In the genomic region with DNA sequence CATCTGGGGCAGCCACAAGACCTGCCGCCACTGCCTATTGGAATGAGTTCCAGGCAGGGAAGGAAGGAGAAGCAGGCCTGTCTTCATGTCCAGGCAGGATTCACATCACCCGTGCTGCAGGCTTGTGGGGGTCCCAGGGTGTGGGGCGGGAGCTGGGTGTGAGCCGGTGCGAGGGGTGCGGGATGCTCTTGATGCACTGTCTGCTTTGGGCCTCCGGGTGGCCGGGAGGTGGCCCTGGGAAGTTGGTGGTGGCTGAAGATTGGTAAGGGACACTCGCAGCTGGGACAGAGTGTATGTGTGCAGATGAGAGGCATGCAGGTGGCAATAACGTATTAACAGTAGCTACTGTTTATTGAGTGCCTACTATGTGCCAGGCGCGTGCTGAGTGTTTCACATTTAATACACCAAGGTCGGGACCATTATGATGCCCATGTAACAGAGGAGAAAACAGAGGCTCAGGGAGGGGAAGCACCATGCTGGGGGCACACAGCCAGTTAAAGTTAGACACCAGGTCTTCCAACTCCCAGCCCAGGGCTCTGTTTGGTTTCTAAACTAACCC, we compare ENCODE assay signal across 12 cellular contexts. TPM values are rescaled to one million over a fixed set of nuclear protein-coding genes. Genes with fewer than 3 reads are reported as not detected.
DNase-seq lines count a peak whose midpoint lies in the region; ATAC-seq, FAIRE-seq and TF ChIP-seq lines count a peak whose summit lies in the region.
"Had no signal": no experiment of that assay in that cellular context is flagged by ENCODE, and none has a peak within 500 bp of the region (broad histone marks: within the 10 kb centered on the region; RNA-seq: fewer than 3 reads in every experiment).

No MANE protein-coding gene starts in this region.

- no peaks in the 10 kb centered on the region for H3K9me2 ChIP-seq in OCI-LY7 (ENCODE audit: insufficient read depth, low read length)

- H3K27me3 ChIP-seq in DND-41 (ENCODE audit: insufficient read depth, low read length, poor library complexity) (no peaks in the 10 kb centered on the region), neural progenitor cell (no peaks in the 10 kb centered on the region)
- H3K27me3 ChIP-seq: right lobe of liver had no signal

- peaks cover 4% of the 10 kb centered on the region for H3K27me3 Mint-ChIP-seq in neural progenitor cell (ENCODE audit: insufficient read depth, low read depth)

- H3K36me3 ChIP-seq in DND-41 (ENCODE audit: insufficient read depth, low read length): no peaks in the 10 kb centered on the region
- H3K36me3 ChIP-seq in OCI-LY7 (ENCODE audit: insufficient read depth, low read length): no peaks in the 10 kb centered on the region
- no peaks in the 10 kb centered on the region for H3K36me3 ChIP-seq in neural progenitor cell
- H3K36me3 ChIP-seq: right lobe of liver had no signal

- CTCF ChIA-PET in OCI-LY7 (lab: Charles Lee; ENCODE audit: unreplicated experiment): no interaction called here

- no peak for FAIRE-seq in GM12892 (lab: Jason Lieb, UNC)

- no peak overlapping the region for H3K9ac ChIP-seq in DND-41 (ENCODE audit: low read depth, low read length)
- H3K9ac ChIP-seq in neural progenitor cell: no peak overlapping the region

- BruUV-seq in OCI-LY7 (replicated peaks; lab: Mats Ljungman, UMichigan): no TSS peak

- H3K9me3 ChIP-seq in DND-41 (ENCODE audit: insufficient read depth, low read length, severe bottlenecking) (no peaks in the 10 kb centered on the region), OCI-LY7 (ENCODE audit: low read length) (no peaks in the 10 kb centered on the region), neural progenitor cell (ENCODE audit: low read depth) (no peaks in the 10 kb centered on the region)
- H3K9me3 ChIP-seq: right lobe of liver had no signal

- H3K79me2 ChIP-seq in DND-41 (ENCODE audit: insufficient read depth, low read length): peaks cover 7% of the 10 kb centered on the region
- H3K79me2 ChIP-seq in OCI-LY7 (ENCODE audit: insufficient read depth, low read depth, low read length): no peaks in the 10 kb centered on the region
- H3K79me2 ChIP-seq in neural progenitor cell (ENCODE audit: low read depth): peaks cover 68% of the 10 kb centered on the region

- peak; percentile 40 for TF ChIP-seq CTCF in DND-41 (IDR thresholded peaks at IDR 0.05; ENCODE audit: borderline replicate concordance, extremely low read depth, low read length, poor library complexity, severe bottlenecking)
- TF ChIP-seq CTCF in OCI-LY7 (conservative IDR thresholded peaks at IDR 0.05; ENCODE audit: low read length): peak; percentile 28; the same call in 1 of the 2 replicates
- TF ChIP-seq CTCF in neural progenitor cell (IDR thresholded peaks at IDR 0.05): no peak

- peak overlapping the region; percentile 54 for H3K4me3 Mint-ChIP-seq in neural progenitor cell

- H3K4me1 ChIP-seq in DND-41 (ENCODE audit: insufficient read depth, low read length) (peaks cover 28% of the 10 kb centered on the region), OCI-LY7 (ENCODE audit: insufficient read depth, low read length, poor library complexity, severe bottlenecking) (peaks cover 17% of the 10 kb centered on the region), neural progenitor cell (peaks cover 34% of the 10 kb centered on the region)
- H3K4me1 ChIP-seq: right lobe of liver had no signal

- no peak overlapping the region for H3K4me2 ChIP-seq in DND-41 (ENCODE audit: insufficient read depth, low read length)
- H3K4me2 ChIP-seq in OCI-LY7 (ENCODE audit: low read length): no peak overlapping the region
- H3K4me2 ChIP-seq in neural progenitor cell: no peak overlapping the region

- H3K36me3 Mint-ChIP-seq in neural progenitor cell: peaks cover 8% of the 10 kb centered on the region

- peaks cover 45% of the 10 kb centered on the region for H3F3A ChIP-seq in neural progenitor cell (ENCODE audit: low read depth)

- no peak for DNase-seq in DND-41
- no peak for DNase-seq in OCI-LY7 (ENCODE audit: low spot score)
- peak; percentile 49 for DNase-seq in ecto neural progenitor cell (ENCODE audit: low spot score)
- no peak for DNase-seq in neural progenitor cell (ENCODE audit: low spot score)
- DNase-seq in GM12892 (ENCODE audit: insufficient read length): no peak
- no peak for DNase-seq in glomerular visceral epithelial cell (ENCODE audit: extremely low spot score)
- DNase-seq: activated CD4-positive, alpha-beta T cell treated with anti-CD3 and anti-CD28 coated beads, Interleukin-2, amount 50 U/mL, for 1 hour; activated naive CD4-positive, alpha-beta T cell had no signal

- no peak overlapping the region for H3K4me3 ChIP-seq in DND-41 (ENCODE audit: low read depth in 1 of 2, low read length in 2 of 2)
- no peak overlapping the region for H3K4me3 ChIP-seq in OCI-LY7 (ENCODE audit: low read depth, low read length, poor library complexity, severe bottlenecking)
- H3K4me3 ChIP-seq in neural progenitor cell: no peak overlapping the region
- H3K4me3 ChIP-seq: right lobe of liver had no signal

- H3K9me3 Mint-ChIP-seq in neural progenitor cell: no peaks in the 10 kb centered on the region

- H3K4me1 Mint-ChIP-seq in neural progenitor cell: peaks cover 79% of the 10 kb centered on the region

- H4K20me1 ChIP-seq in DND-41 (ENCODE audit: insufficient read depth, low read length) (peaks cover 5% of the 10 kb centered on the region), OCI-LY7 (ENCODE audit: insufficient read depth, low read length) (no peaks in the 10 kb centered on the region), neural progenitor cell (ENCODE audit: low read depth) (peaks cover 13% of the 10 kb centered on the region)

- POLR2A ChIA-PET in OCI-LY7 (lab: Charles Lee): interaction anchor here (0.5 kb wide), 1 partner anchor 84 kb away, joined by 3 read pairs; no protein-coding TSS in a partner anchor

- peak overlapping the region; percentile 84 for H3K27ac Mint-ChIP-seq in neural progenitor cell

- ATAC-seq in DND-41 (ENCODE audit: insufficient read depth, low read depth): no peak
- ATAC-seq in HG02798 (IDR thresholded peaks at IDR 0.05; ENCODE audit: poor library complexity, unreplicated experiment): no peak
- no peak for ATAC-seq in HG02588 (IDR thresholded peaks at IDR 0.05; ENCODE audit: unreplicated experiment)
- ATAC-seq: right lobe of liver had no signal

- no peak overlapping the region for H3K27ac ChIP-seq in DND-41 (ENCODE audit: low read length)
- H3K27ac ChIP-seq in OCI-LY7 (ENCODE audit: low read depth, low read length, poor library complexity, severe bottlenecking): no peak overlapping the region
- no peak overlapping the region for H3K27ac ChIP-seq in neural progenitor cell
- H3K27ac ChIP-seq: right lobe of liver had no signal

- intact Hi-C loops in OCI-LY7 (cut with micrococcal nuclease; ENCODE audit: unreplicated experiment): no loop called here

- H2AFZ ChIP-seq in DND-41 (ENCODE audit: low read depth, low read length) (no peak overlapping the region), OCI-LY7 (ENCODE audit: low read length) (no peak overlapping the region), neural progenitor cell (replicated peaks) (no peak overlapping the region)

- no peak for TF ChIP-seq POLR2A in GM12892 (IDR thresholded peaks at IDR 0.05; ENCODE audit: low read depth, low read length)

RNA-seq across cellular contexts. Expression of gene CROCC, which starts 3.3 kb away (rescaled TPM):
- total RNA-seq in OCI-LY7 (2014; rRNA removed; shearing (Covaris generic)): 36.3 and 57.9 TPM in 2 replicates
- total RNA-seq in OCI-LY7 (2022) (54.0 and 54.1 TPM in 2 replicates), neural progenitor cell (ENCODE audit: low replicate concordance) (15.2 and 76.7 TPM in 2 replicates)
- polyA plus RNA-seq in GM12892 (2012; ENCODE audit: missing spikeins): 3.1 TPM

RNA-seq across cellular contexts. Expression of gene RNU1-2, which starts 29.2 kb away (rescaled TPM):
- under 0.01 TPM in 2 replicates for total RNA-seq in OCI-LY7 (2014; rRNA removed; shearing (Covaris generic))
- 1,721 and 1,968 TPM in 2 replicates for total RNA-seq in OCI-LY7 (2022)
- under 0.01 TPM in 2 replicates for total RNA-seq in neural progenitor cell (ENCODE audit: low replicate concordance)
- 139 TPM for polyA plus RNA-seq in GM12892 (2012; ENCODE audit: missing spikeins)

RNA-seq across cellular contexts. Expression of gene MFAP2, which starts 55.4 kb away (rescaled TPM):
- total RNA-seq in OCI-LY7 (2014; rRNA removed; shearing (Covaris generic)): not detected in 2 replicates
- total RNA-seq in OCI-LY7 (2022) (not detected in 2 replicates), neural progenitor cell (ENCODE audit: low replicate concordance) (68.8 and 160 TPM in 2 replicates)
- polyA plus RNA-seq in GM12892 (2012; ENCODE audit: missing spikeins): not detected
- total RNA-seq: T-helper 1 cell treated with Interleukin-12 subunit alpha and Interleukin-12 subunit beta and Interleukin-4 antibody, amounts not matched to agents 30 ng/mL and 1 ng/mL, for 36 hours had no signal

Comparison
In these comparisons a context has a peak if more than half of its experiments do, and no peak if none do; other contexts are left out.
1. RNA of gene MFAP2, which starts 55.4 kb away (total RNA-seq): 68.8 to 160 TPM in neural progenitor cell; not detected in OCI-LY7; every median in the first group is over 10 times any median in the second.